ENCODE assay signal across 37 cellular contexts in the genomic region with DNA sequence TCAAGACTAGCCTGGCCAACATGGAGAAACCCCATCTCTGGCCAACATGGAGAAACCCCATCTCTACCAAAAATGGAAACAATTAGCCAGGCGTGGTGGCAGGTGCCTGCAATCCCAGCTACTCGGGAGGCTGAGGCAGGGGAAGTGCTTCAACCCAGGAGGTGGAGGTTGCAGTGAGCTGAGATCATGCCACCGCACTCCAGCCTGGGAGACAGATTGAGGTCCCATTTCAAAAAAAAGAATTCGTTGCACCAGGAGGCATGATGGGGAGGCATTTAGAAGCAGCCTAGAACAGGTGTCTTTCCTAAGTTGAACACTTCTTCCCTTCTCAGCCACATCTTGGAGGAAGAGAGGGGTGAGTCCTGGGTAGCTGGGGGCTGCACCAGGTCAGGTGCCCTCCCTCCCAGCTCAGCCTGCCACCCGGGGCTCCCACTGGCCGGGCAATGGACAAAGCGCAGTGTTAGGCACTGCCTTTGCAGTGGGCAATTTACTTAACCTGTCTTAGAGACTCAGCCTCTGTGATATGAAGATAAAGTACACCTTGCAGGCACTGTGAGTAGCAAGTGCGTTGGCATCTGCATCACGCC.
"Had no signal": no experiment of that assay in that cellular context is flagged by ENCODE, and none has a peak within 500 bp of the region (broad histone marks: within the 10 kb centered on the region; RNA-seq: fewer than 3 reads in every experiment).

No MANE protein-coding gene starts in this region.

- H3K27me3 Mint-ChIP-seq: activated B cell treated with CpG ODN at 0.5 μM for 24 hours; activated CD4-positive, alpha-beta memory T cell treated with anti-CD3 and anti-CD28 coated beads for 36 hours; activated CD8-positive, alpha-beta memory T cell treated with anti-CD3 and anti-CD28 coated beads, Interleukin-2, amount 10 ng/mL, durations not matched to agents 7 days and 5 days; activated naive CD4-positive, alpha-beta T cell treated with anti-CD3 and anti-CD28 coated beads, Interleukin-2, amount 50 U/mL, for 24 hours; activated naive CD8-positive, alpha-beta T cell treated with anti-CD3 and anti-CD28 coated beads, Interleukin-2, amount 50 U/mL, for 24 hours; central memory CD8-positive, alpha-beta T cell; effector memory CD8-positive, alpha-beta T cell; T-helper 17 cell had no signal

- H3K9me3 Mint-ChIP-seq: activated naive CD4-positive, alpha-beta T cell treated with anti-CD3 and anti-CD28 coated beads, Interleukin-2, amount 50 U/mL, for 24 hours had no signal

- H3K27ac ChIP-seq: adrenal gland, ascending aorta, breast epithelium, cardiac muscle cell, epithelial cell of prostate, WERI-Rb-1 had no signal

- H3K9me3 ChIP-seq: adrenal gland had no signal

- H3K36me3 ChIP-seq: adrenal gland, ascending aorta, breast epithelium, cardiac muscle cell, WERI-Rb-1 had no signal

- H3K4me3 Mint-ChIP-seq: activated B cell treated with CpG ODN at 0.5 μM for 24 hours; activated CD4-positive, alpha-beta memory T cell treated with anti-CD3 and anti-CD28 coated beads for 36 hours; activated CD8-positive, alpha-beta memory T cell treated with anti-CD3 and anti-CD28 coated beads, Interleukin-2, amount 10 ng/mL, durations not matched to agents 7 days and 5 days; activated CD8-positive, alpha-beta T cell treated with anti-CD3 and anti-CD28 coated beads, Interleukin-2, amount 10 ng/mL, durations not matched to agents 7 days and 5 days; activated naive CD4-positive, alpha-beta T cell treated with anti-CD3 and anti-CD28 coated beads for 36 hours; activated naive CD4-positive, alpha-beta T cell treated with anti-CD3 and anti-CD28 coated beads, Interleukin-2, amount 50 U/mL, for 24 hours; activated naive CD8-positive, alpha-beta T cell treated with anti-CD3 and anti-CD28 coated beads for 36 hours; activated naive CD8-positive, alpha-beta T cell treated with anti-CD3 and anti-CD28 coated beads, Interleukin-2, amount 50 U/mL, for 24 hours; activated T-helper 1 cell treated with anti-CD3 and anti-CD28 coated beads, Interleukin-12 subunit alpha, Interleukin-12 subunit beta, Interleukin-2, Interleukin-4 antibody, amounts not matched to agents 30 ng/mL and 10 ng/mL and 1 ng/mL, durations not matched to agents 14 hours and 24 hours and 36 hours; brain; central memory CD8-positive, alpha-beta T cell; effector memory CD8-positive, alpha-beta T cell; T-helper 17 cell; T-helper 2 cell treated with Interferon-gamma antibody and Interleukin-4, amounts not matched to agents 5 μg/mL and 100 μg/mL, for 36 hours had no signal

- H3K4me3 ChIP-seq: adrenal gland, ascending aorta, breast epithelium, cardiac muscle cell had no signal

- H3K4me1 ChIP-seq: adrenal gland, ascending aorta, breast epithelium had no signal

- H3K27me3 ChIP-seq: adrenal gland, ascending aorta, breast epithelium, cardiac muscle cell had no signal

- H3K4me1 Mint-ChIP-seq: activated B cell treated with CpG ODN at 0.5 μM for 24 hours; activated CD8-positive, alpha-beta memory T cell treated with anti-CD3 and anti-CD28 coated beads, Interleukin-2, amount 10 ng/mL, durations not matched to agents 7 days and 5 days; activated naive CD4-positive, alpha-beta T cell treated with anti-CD3 and anti-CD28 coated beads, Interleukin-2, amount 50 U/mL, for 24 hours; activated naive CD8-positive, alpha-beta T cell treated with anti-CD3 and anti-CD28 coated beads for 36 hours; activated naive CD8-positive, alpha-beta T cell treated with anti-CD3 and anti-CD28 coated beads, Interleukin-2, amount 50 U/mL, for 24 hours; brain; central memory CD8-positive, alpha-beta T cell; T-helper 17 cell had no signal

- ATAC-seq: activated CD4-positive, CD25-positive, alpha-beta regulatory T cell treated with anti-CD3 and anti-CD28 coated beads, Interleukin-2, amount 50 U/mL, for 24 hours; activated CD8-positive, alpha-beta memory T cell treated with anti-CD3 and anti-CD28 coated beads, Interleukin-2, amount 10 ng/mL, durations not matched to agents 7 days and 5 days; activated CD8-positive, alpha-beta T cell treated with anti-CD3 and anti-CD28 coated beads, Interleukin-2, amount 10 ng/mL, durations not matched to agents 7 days and 5 days; activated naive CD8-positive, alpha-beta T cell treated with anti-CD3 and anti-CD28 coated beads, Interleukin-2, amount 50 U/mL, for 24 hours; effector memory CD8-positive, alpha-beta T cell; SK-N-SH treated with all-trans-retinoic acid at 6 μM for 48 hours; T-helper 17 cell had no signal

- DNase-seq: activated B cell treated with CpG ODN at 0.5 μM for 24 hours; activated CD4-positive, alpha-beta memory T cell treated with anti-CD3 and anti-CD28 coated beads for 36 hours; activated CD4-positive, alpha-beta T cell treated with anti-CD3 and anti-CD28 coated beads for 48 hours; activated CD8-positive, alpha-beta memory T cell treated with anti-CD3 and anti-CD28 coated beads, Interleukin-2, amount 10 ng/mL, durations not matched to agents 7 days and 5 days; activated CD8-positive, alpha-beta memory T cell treated with anti-CD3 and anti-CD28 coated beads, Interleukin-2, amount 50 U/mL, for 4 hours; activated CD8-positive, alpha-beta T cell treated with anti-CD3 and anti-CD28 coated beads, Interleukin-2, amount 10 ng/mL, durations not matched to agents 7 days and 5 days; activated effector memory CD4-positive, alpha-beta T cell treated with anti-CD3 and anti-CD28 coated beads, Interleukin-2, amount 50 U/mL, for 16 hours; activated naive CD4-positive, alpha-beta T cell treated with anti-CD3 and anti-CD28 coated beads for 36 hours; activated naive CD8-positive, alpha-beta T cell treated with anti-CD3 and anti-CD28 coated beads for 36 hours; activated naive CD8-positive, alpha-beta T cell treated with anti-CD3 and anti-CD28 coated beads, Interleukin-2, amount 50 U/mL, for 24 hours; activated T-cell treated with anti-CD3 and anti-CD28 coated beads, Interleukin-2, amount 50 U/mL, for 1 hour; activated T-cell treated with anti-CD3 and anti-CD28 coated beads, Interleukin-2, amount 50 U/mL, for 48 hours; amygdala; cortex of kidney; dermis blood vessel endothelial cell; effector CD4-positive, alpha-beta T cell; effector memory CD8-positive, alpha-beta T cell; foreskin fibroblast; T-helper 1 cell; T-helper 17 cell; T1000; WERI-Rb-1 had no signal

- H3K27ac Mint-ChIP-seq: activated B cell treated with CpG ODN at 0.5 μM for 24 hours; activated CD4-positive, alpha-beta memory T cell treated with anti-CD3 and anti-CD28 coated beads for 36 hours; activated CD8-positive, alpha-beta memory T cell treated with anti-CD3 and anti-CD28 coated beads, Interleukin-2, amount 10 ng/mL, durations not matched to agents 7 days and 5 days; activated CD8-positive, alpha-beta T cell treated with anti-CD3 and anti-CD28 coated beads, Interleukin-2, amount 10 ng/mL, durations not matched to agents 7 days and 5 days; activated naive CD4-positive, alpha-beta T cell treated with anti-CD3 and anti-CD28 coated beads for 36 hours; activated naive CD4-positive, alpha-beta T cell treated with anti-CD3 and anti-CD28 coated beads, Interleukin-2, amount 50 U/mL, for 24 hours; activated naive CD8-positive, alpha-beta T cell treated with anti-CD3 and anti-CD28 coated beads for 36 hours; activated naive CD8-positive, alpha-beta T cell treated with anti-CD3 and anti-CD28 coated beads, Interleukin-2, amount 50 U/mL, for 24 hours; activated T-helper 1 cell treated with anti-CD3 and anti-CD28 coated beads, Interleukin-12 subunit alpha, Interleukin-12 subunit beta, Interleukin-2, Interleukin-4 antibody, amounts not matched to agents 30 ng/mL and 10 ng/mL and 1 ng/mL, durations not matched to agents 14 hours and 24 hours and 36 hours; activated T-helper 2 cell treated with anti-CD3 and anti-CD28 coated beads, Interferon-gamma antibody, Interleukin-2, Interleukin-4, amounts not matched to agents 10 μg/mL and 5 μg/mL and 100 μg/mL, durations not matched to agents 14 hours and 24 hours and 36 hours; brain; effector memory CD8-positive, alpha-beta T cell; T-helper 17 cell; T-helper 2 cell treated with Interferon-gamma antibody and Interleukin-4, amounts not matched to agents 5 μg/mL and 100 μg/mL, for 36 hours had no signal

- FAIRE-seq: colon, frontal cortex had no signal
